In the genomic region with DNA sequence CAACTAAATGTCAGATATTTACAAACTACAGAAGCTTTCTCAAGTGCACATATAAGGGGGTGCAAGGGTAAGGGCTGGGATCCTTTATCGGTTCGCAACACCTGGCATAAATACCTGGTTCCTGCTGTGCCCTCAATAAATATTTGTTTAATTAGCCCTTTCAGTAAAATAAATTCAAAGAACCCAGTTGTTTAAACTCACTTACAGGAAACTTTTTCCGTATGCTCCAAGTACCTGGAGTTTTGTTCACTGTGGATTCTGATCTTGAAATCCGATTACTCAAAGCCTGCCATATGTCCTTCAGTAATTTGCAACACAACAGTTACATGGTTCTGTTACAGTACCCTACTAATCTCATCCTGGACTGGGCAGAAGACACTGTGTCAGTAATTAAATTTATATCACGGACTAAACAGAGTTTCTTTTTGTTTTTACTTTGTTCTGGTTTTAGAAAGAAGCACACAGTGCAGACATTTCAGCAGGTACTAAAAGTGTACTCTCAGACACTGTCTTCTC, we compare ENCODE assay signal across 11 cellular contexts. TPM values are rescaled to one million over a fixed set of nuclear protein-coding genes. Genes with fewer than 3 reads are reported as not detected.
DNase-seq lines count a peak whose midpoint lies in the region; ATAC-seq, FAIRE-seq and TF ChIP-seq lines count a peak whose summit lies in the region.
"Had no signal": no experiment of that assay in that cellular context is flagged by ENCODE, and none has a peak within 500 bp of the region (broad histone marks: within the 10 kb centered on the region; RNA-seq: fewer than 3 reads in every experiment).

No MANE protein-coding gene starts in this region.

- no peak overlapping the region for H2AFZ ChIP-seq in IMR-90 (replicated peaks; ENCODE audit: low read length, poor library complexity)

- H3K27ac ChIP-seq in IMR-90 (ENCODE audit: insufficient read depth, low read length), result no peak overlapping the region

- TF ChIP-seq CTCF in D721Med (IDR thresholded peaks at IDR 0.05; ENCODE audit: insufficient read depth, missing control alignments) (no peak), IMR-90 (conservative IDR thresholded peaks at IDR 0.05; ENCODE audit: low read depth, low read length) (no peak), WTC11 (IDR thresholded peaks at IDR 0.05) (no peak), nephron progenitor cell (IDR thresholded peaks at IDR 0.05) (no peak)

- no peaks in the 10 kb centered on the region for H4K20me1 ChIP-seq in IMR-90 (ENCODE audit: insufficient read depth, low read length)

- no peak overlapping the region for H3K14ac ChIP-seq in IMR-90 (replicated peaks; ENCODE audit: low read depth, low read length)

- H3K4me2 ChIP-seq in IMR-90 (ENCODE audit: low read depth, low read length), result no peak overlapping the region

- no peak overlapping the region for H4K91ac ChIP-seq in IMR-90 (ENCODE audit: insufficient read depth, low read depth, low read length)

- no peak overlapping the region for H3K4me3 ChIP-seq in IMR-90 (ENCODE audit: insufficient read depth, low read depth, low read length)

- no peak overlapping the region for H3K9ac ChIP-seq in IMR-90 (ENCODE audit: low read depth, low read length)

- no peak overlapping the region for H4K5ac ChIP-seq in IMR-90 (ENCODE audit: low read depth, low read length)

- peaks cover 12% of the 10 kb centered on the region for H3K9me1 ChIP-seq in IMR-90 (ENCODE audit: insufficient read depth, low read length)

- H3K27ac Mint-ChIP-seq in WTC11, result peak overlapping the region; percentile 87
- H3K27ac Mint-ChIP-seq in nephron progenitor cell, result peak overlapping the region; percentile 80
- H3K27ac Mint-ChIP-seq in activated CD4-positive, alpha-beta T cell treated with anti-CD3 and anti-CD28 coated beads, Interleukin-2, amount 10 ng/mL, durations not matched to agents 7 days and 5 days, result no peak overlapping the region
- H3K27ac Mint-ChIP-seq: activated naive CD4-positive, alpha-beta T cell treated with anti-CD3 and anti-CD28 coated beads, Interleukin-2, amount 50 U/mL, for 24 hours; T-helper 17 cell had no signal

- peaks cover 0 to 53% of the 10 kb centered on the region in 2 experiments; a peak in 3 of 4 replicates for H3K79me1 ChIP-seq in IMR-90 (ENCODE audit: low read depth in 1 of 2, low read length in 2 of 2)

- no TSS peak for BruUV-seq in IMR-90 (replicated peaks; lab: Mats Ljungman, UMichigan)

- H3K36me3 Mint-ChIP-seq in WTC11 (no peaks in the 10 kb centered on the region), nephron progenitor cell (ENCODE audit: low read depth) (peaks cover 6% of the 10 kb centered on the region)
- no peaks in the 10 kb centered on the region for H3K36me3 Mint-ChIP-seq in activated CD4-positive, alpha-beta T cell treated with anti-CD3 and anti-CD28 coated beads, Interleukin-2, amount 10 ng/mL, durations not matched to agents 7 days and 5 days (ENCODE audit: low read depth)
- H3K36me3 Mint-ChIP-seq: activated naive CD4-positive, alpha-beta T cell treated with anti-CD3 and anti-CD28 coated beads, Interleukin-2, amount 50 U/mL, for 24 hours had no signal

- H2BK120ac ChIP-seq in IMR-90 (ENCODE audit: low read depth, low read length), result peak overlapping the region; percentile 44; the same call in 1 of the 2 replicates

- peak; percentile 80 for FAIRE-seq in D721Med (lab: Jason Lieb, UNC)
- FAIRE-seq: colon had no signal

- H3K4ac ChIP-seq in IMR-90 (ENCODE audit: low read depth, low read length), result peak overlapping the region; percentile 18; the same call in 1 of the 2 replicates

- no peak for TF ChIP-seq POLR2A in IMR-90 (IDR thresholded peaks at IDR 0.05; ENCODE audit: low read depth, low read length)

- peak overlapping the region; percentile 45; the same call in 1 of the 2 replicates for H3K23ac ChIP-seq in IMR-90 (ENCODE audit: low read depth, low read length)

- CTCF ChIA-PET in IMR-90 (lab: Yijun Ruan, JAX), result no interaction called here
- CTCF ChIA-PET in WTC11 (lab: Charles Lee), result interaction anchor here (1.3 to 2.0 kb wide), 4 partner anchors 74 to 91 kb away, joined by 3 to 10 read pairs (median 4); no protein-coding TSS in a partner anchor
- CTCF ChIA-PET in activated CD4-positive, alpha-beta T cell treated with anti-CD3 and anti-CD28 coated beads, Interleukin-2, amount 10 ng/mL, durations not matched to agents 7 days and 5 days (lab: Charles Lee), result no interaction called here

- WGBS in IMR-90 (ENCODE audit: extremely low coverage in 2 of 2, insufficient read length in 1 of 2), 2 experiments, result no CpG with 5 or more reads among the region's 5 CpGs

- POLR2A ChIA-PET in IMR-90 (lab: Charles Lee; ENCODE audit: unreplicated experiment), result interaction anchor here (0.6 kb wide), 1 partner anchor 66 kb away, joined by 5 read pairs; no protein-coding TSS in a partner anchor
- POLR2A ChIA-PET in WTC11 (lab: Charles Lee), result interaction anchor here (1.1 kb wide), 1 partner anchor 106 kb away, joined by 3 read pairs; no protein-coding TSS in a partner anchor
- POLR2A ChIA-PET in activated CD4-positive, alpha-beta T cell treated with anti-CD3 and anti-CD28 coated beads, Interleukin-2, amount 10 ng/mL, durations not matched to agents 7 days and 5 days (lab: Charles Lee), result no interaction called here

- TF ChIP-seq RAD21 in IMR-90 (IDR thresholded peaks at IDR 0.05; ENCODE audit: low read length), result no peak

- H3K36me3 ChIP-seq in IMR-90 (ENCODE audit: control insufficient read depth, insufficient read depth, low read length), result no peaks in the 10 kb centered on the region

- no peak for ATAC-seq in IMR-90 (ENCODE audit: low read depth)
- no peak for ATAC-seq in WTC11

- no peaks in the 10 kb centered on the region; the same call in 1 of the 2 replicates for H3K27me3 ChIP-seq in IMR-90 (ENCODE audit: control insufficient read depth, insufficient read depth, low read length)

- H3K9me3 ChIP-seq in IMR-90 (ENCODE audit: control insufficient read depth, insufficient read depth, low read length), result no peaks in the 10 kb centered on the region

- no peaks in the 10 kb centered on the region for H3K27me3 Mint-ChIP-seq in WTC11 (ENCODE audit: low read depth)
- H3K27me3 Mint-ChIP-seq in nephron progenitor cell (ENCODE audit: low read depth, poor library complexity), result peaks cover 6% of the 10 kb centered on the region
- peaks cover 1% of the 10 kb centered on the region for H3K27me3 Mint-ChIP-seq in activated CD4-positive, alpha-beta T cell treated with anti-CD3 and anti-CD28 coated beads, Interleukin-2, amount 10 ng/mL, durations not matched to agents 7 days and 5 days
- H3K27me3 Mint-ChIP-seq: activated naive CD4-positive, alpha-beta T cell treated with anti-CD3 and anti-CD28 coated beads, Interleukin-2, amount 50 U/mL, for 24 hours had no signal

- H3K4me1 Mint-ChIP-seq in WTC11, result peaks cover 75% of the 10 kb centered on the region
- H3K4me1 Mint-ChIP-seq in nephron progenitor cell, result peaks cover 59% of the 10 kb centered on the region
- no peaks in the 10 kb centered on the region for H3K4me1 Mint-ChIP-seq in activated CD4-positive, alpha-beta T cell treated with anti-CD3 and anti-CD28 coated beads, Interleukin-2, amount 10 ng/mL, durations not matched to agents 7 days and 5 days

- H3K56ac ChIP-seq in IMR-90 (ENCODE audit: extremely low read depth, insufficient read depth, low read length), result no peak overlapping the region

- H2BK5ac ChIP-seq in IMR-90 (ENCODE audit: low read depth, low read length, poor library complexity, severe bottlenecking), result no peak overlapping the region

- no peak overlapping the region for H3K18ac ChIP-seq in IMR-90 (ENCODE audit: low read depth, low read length)

- H2AK9ac ChIP-seq in IMR-90 (replicated peaks; ENCODE audit: low read depth, low read length, poor library complexity), result no peak overlapping the region

- H2BK20ac ChIP-seq in IMR-90 (ENCODE audit: low read depth, low read length), result peak overlapping the region; percentile 64

- H3K4me1 ChIP-seq in IMR-90 (ENCODE audit: control insufficient read depth, insufficient read depth, low read length), result peaks cover 9% of the 10 kb centered on the region

- peak overlapping the region; percentile 47; the same call in 1 of the 3 replicates for H2BK15ac ChIP-seq in IMR-90 (ENCODE audit: low read depth, low read length)

- DNase-seq in D721Med (ENCODE audit: insufficient read length, low spot score) (no peak), IMR-90 (no peak), WTC11 (ENCODE audit: low spot score) (no peak), nephron progenitor cell (no peak), MV-4-11 (lab: John Stamatoyannopoulos, UW) (no peak), T-helper 9 cell (no peak), GOT3 (lab: John Stamatoyannopoulos, UW) (no peak)
- DNase-seq in activated CD4-positive, alpha-beta T cell treated with anti-CD3 and anti-CD28 coated beads, Interleukin-2, amount 10 ng/mL, durations not matched to agents 7 days and 5 days, result no peak
- DNase-seq: T-helper 17 cell had no signal

- in situ Hi-C loops in IMR-90 (cut with MboI; ENCODE audit: low sequenced_read_pairs), result no loop called here

- H2AK5ac ChIP-seq in IMR-90 (ENCODE audit: low read depth, low read length), result no peak overlapping the region

- no peak overlapping the region for H4K8ac ChIP-seq in IMR-90 (ENCODE audit: low read depth in 2 of 2, low read length in 2 of 2)

- H3K9me3 Mint-ChIP-seq in WTC11 (no peaks in the 10 kb centered on the region), nephron progenitor cell (no peaks in the 10 kb centered on the region)
- H3K9me3 Mint-ChIP-seq in activated CD4-positive, alpha-beta T cell treated with anti-CD3 and anti-CD28 coated beads, Interleukin-2, amount 10 ng/mL, durations not matched to agents 7 days and 5 days, result no peaks in the 10 kb centered on the region
- H3K9me3 Mint-ChIP-seq: activated naive CD4-positive, alpha-beta T cell treated with anti-CD3 and anti-CD28 coated beads, Interleukin-2, amount 50 U/mL, for 24 hours had no signal

- H3K4me3 Mint-ChIP-seq in WTC11 (peak overlapping the region; percentile 55), nephron progenitor cell (no peak overlapping the region)
- H3K4me3 Mint-ChIP-seq in activated CD4-positive, alpha-beta T cell treated with anti-CD3 and anti-CD28 coated beads, Interleukin-2, amount 10 ng/mL, durations not matched to agents 7 days and 5 days, result no peak overlapping the region
- H3K4me3 Mint-ChIP-seq: activated naive CD4-positive, alpha-beta T cell treated with anti-CD3 and anti-CD28 coated beads, Interleukin-2, amount 50 U/mL, for 24 hours; T-helper 17 cell had no signal

- intact Hi-C loops in IMR-90 (cut with micrococcal nuclease), result no loop called here

- dilution Hi-C loops in IMR-90 (cut with HindIII; ENCODE audit: low sequenced_read_pairs, unreplicated experiment), result no loop called here

TF ChIP-seq in IMR-90, 13 proteins besides CTCF, POLR2A, EP300 and RAD21 (continues in another document):
- TF ChIP-seq CHD1 (IDR thresholded peaks at IDR 0.05; ENCODE audit: low read depth, low read length), result no peak

TF ChIP-seq in WTC11, 78 proteins besides CTCF, POLR2A, EP300 and RAD21 (continues in another document):
- no peak for TF ChIP-seq HMGA2 (CRISPR knock-in tag; IDR thresholded peaks at IDR 0.05)

RNA-seq across cellular contexts. Expression of a gene that starts 36.9 kb away (rescaled TPM):
- total RNA-seq in IMR-90 (2012; rRNA removed), result 0.83 and 1.3 TPM in 2 replicates
- 0.98 and 1.5 TPM in 2 replicates for polyA plus RNA-seq in IMR-90 (2012; rRNA removed)
- polyA plus RNA-seq in IMR-90 (2012; cell fraction: cytosol; rRNA removed), result 0.22 and 0.66 TPM in 2 replicates
- polyA plus RNA-seq in IMR-90 (2012; cell fraction: nucleus; rRNA removed; ENCODE audit: low replicate concordance), result 4.4 and 6.5 TPM in 2 replicates
- total RNA-seq in WTC11 (2021), result 30.3 to 51.7 TPM (median 32.0 TPM) in 3 replicates
- under 1 TPM; 0.50 to 0.65 TPM for total RNA-seq in activated CD4-positive, alpha-beta T cell treated with anti-CD3 and anti-CD28 coated beads, Interleukin-2, amount 10 ng/mL, durations not matched to agents 7 days and 5 days

Comparison
In these comparisons a context has a peak if more than half of its experiments do, and no peak if none do; other contexts are left out.
1. RNA of a gene that starts 36.9 kb away (total RNA-seq): 30.3 to 51.7 TPM in WTC11; 0.83 to 1.3 TPM in IMR-90 and 0.50 to 0.65 TPM in activated CD4-positive, alpha-beta T cell treated with anti-CD3 and anti-CD28 coated beads, Interleukin-2, amount 10 ng/mL, durations not matched to agents 7 days and 5 days; every median in the first group is over 10 times any median in the second.